In genomic region chr5:87195104-87195581, GRCh38 we compare ENCODE assay signal across 9 cellular contexts.
DNase-seq lines count a peak whose midpoint lies in the region; ATAC-seq and TF ChIP-seq lines count a peak whose summit lies in the region.
"Had no signal": no experiment of that assay in that cellular context is flagged by ENCODE, and none has a peak within 500 bp of the region (broad histone marks: within the 10 kb centered on the region; RNA-seq: fewer than 3 reads in every experiment).

No MANE protein-coding gene starts in this region.

- no TSS peak for BruUV-seq in HCT116 (replicated peaks; lab: Mats Ljungman, UMichigan)

- no peaks in the 10 kb centered on the region for H3K9me2 ChIP-seq in HCT116 (ENCODE audit: insufficient read depth)

- H3K4me2 ChIP-seq in HCT116 (ENCODE audit: low read length), result peak overlapping the region; percentile 45

- TF ChIP-seq POLR2A in HCT116 (IDR thresholded peaks at IDR 0.05; ENCODE audit: borderline replicate concordance, extremely low read depth, insufficient read depth, insufficient read length), result no peak

- RAD21 ChIA-PET in HCT116 (lab: Charles Lee; ENCODE audit: low non-redundant PET in 1 of 2, low total read pairs in 2 of 2, uncharacterized antibody in 2 of 2, unreplicated experiment in 2 of 2), result no interaction called here

- POLR2A ChIA-PET in HCT116 (lab: Charles Lee), result no interaction called here

- ATAC-seq in HCT116, result no peak
- peak; percentile 84 for ATAC-seq in SK-N-SH treated with all-trans-retinoic acid at 6 μM for 48 hours
- ATAC-seq in GM21619 (IDR thresholded peaks at IDR 0.05; ENCODE audit: unreplicated experiment), result no peak
- ATAC-seq: WTC11 had no signal

- TF ChIP-seq CTCF in GM06990 (IDR thresholded peaks at IDR 0.05; ENCODE audit: insufficient read depth, low read length, poor library complexity, severe bottlenecking), result no peak
- TF ChIP-seq CTCF in HCT116 (IDR thresholded peaks at IDR 0.05 in 2 of 3, conservative IDR thresholded peaks at IDR 0.05 in 1 of 3; ENCODE audit: borderline replicate concordance in 1 of 3, insufficient read depth in 1 of 3, low read depth in 2 of 3, low read length in 2 of 3), result no peak

- CTCF ChIA-PET in HCT116 (lab: Charles Lee), result no interaction called here

- peaks cover 7 to 17% of the 10 kb centered on the region in 2 experiments for H3K4me1 ChIP-seq in HCT116 (ENCODE audit: control insufficient read depth in 1 of 2, insufficient read depth in 2 of 2, low read length in 2 of 2)

- H2AFZ ChIP-seq in HCT116 (ENCODE audit: low read depth, low read length, poor library complexity, severe bottlenecking), result peak overlapping the region; percentile 12

- TF ChIP-seq RAD21 in HCT116 (IDR thresholded peaks at IDR 0.05; ENCODE audit: low read depth), result no peak

- H3K4me3 ChIP-seq in GM06990 (replicated peaks; ENCODE audit: low read depth, low read length), result no peak overlapping the region
- no peak overlapping the region for H3K4me3 ChIP-seq in HCT116 (replicated peaks in 1 of 2; ENCODE audit: low read depth in 1 of 2, low read length in 2 of 2)

- H3K9me3 ChIP-seq in HCT116 (ENCODE audit: control insufficient read depth in 1 of 2, insufficient read depth in 1 of 2, low read depth in 1 of 2, low read length in 2 of 2), result no peaks in the 10 kb centered on the region

- H3K9ac ChIP-seq in HCT116 (ENCODE audit: low read length), result no peak overlapping the region

- intact Hi-C loops in HCT116 (cut with micrococcal nuclease), result no loop called here

- no peaks in the 10 kb centered on the region for H3K36me3 ChIP-seq in GM06990 (ENCODE audit: control insufficient read depth, insufficient read depth, low read length)
- no peaks in the 10 kb centered on the region for H3K36me3 ChIP-seq in HCT116 (ENCODE audit: control insufficient read depth in 1 of 2, insufficient read depth in 2 of 2, low read length in 2 of 2)

- no peaks in the 10 kb centered on the region for H3K27me3 ChIP-seq in GM06990 (replicated peaks; ENCODE audit: control insufficient read depth, insufficient read depth, low read length)
- no peaks in the 10 kb centered on the region for H3K27me3 ChIP-seq in HCT116 (ENCODE audit: insufficient read depth, low read length)

- H3K27ac ChIP-seq in HCT116 (ENCODE audit: low read depth, low read length), result no peak overlapping the region

- no peaks in the 10 kb centered on the region for H4K20me1 ChIP-seq in HCT116 (ENCODE audit: insufficient read depth)

- no peaks in the 10 kb centered on the region for H3K79me2 ChIP-seq in HCT116 (ENCODE audit: insufficient read depth, low read length)

- DNase-seq in GM06990 (ENCODE audit: extremely low read depth, insufficient read length) (peak; percentile 25), HCT116 (ENCODE audit: low read depth, low spot score) (no peak), middle frontal gyrus (ENCODE audit: extremely low spot score, low spot score) (peak; percentile 17), NCI-H1417 treated with DMSO at 0.1 percent for 48 hours (lab: John Stamatoyannopoulos, UW) (no peak), SHP77 (lab: John Stamatoyannopoulos, UW) (no peak), SK-N-DZ (ENCODE audit: low spot score) (no peak)

TF ChIP-seq in HCT116, 20 proteins besides CTCF, POLR2A, EP300 and RAD21:
- TF ChIP-seq ATF3 (IDR thresholded peaks at IDR 0.05), result no peak
- peak; percentile 62 for TF ChIP-seq EGR1 (IDR thresholded peaks at IDR 0.05; ENCODE audit: low read depth)
- TF ChIP-seq FOSL1 (IDR thresholded peaks at IDR 0.05; ENCODE audit: low read depth), result peak; percentile 15; the same call in 1 of the 2 replicates

TF ChIP-seq in SK-N-SH treated with all-trans-retinoic acid at 6 μM for 48 hours, 23 proteins besides CTCF, POLR2A, EP300 and RAD21:
- no peak for TF ChIP-seq ZNF8 (CRISPR knock-in tag; IDR thresholded peaks at IDR 0.05)

Comparison
In these comparisons a context has a peak if more than half of its experiments do, and no peak if none do; other contexts are left out.
1. DNase-seq: peak in GM06990 (single experiment) and middle frontal gyrus (single experiment); none in HCT116 (single experiment), NCI-H1417 treated with DMSO at 0.1 percent for 48 hours (single experiment), SHP77 (0 of 2) and SK-N-DZ (single experiment).